ENCODE assay signal across 12 cellular contexts in the genomic region with DNA sequence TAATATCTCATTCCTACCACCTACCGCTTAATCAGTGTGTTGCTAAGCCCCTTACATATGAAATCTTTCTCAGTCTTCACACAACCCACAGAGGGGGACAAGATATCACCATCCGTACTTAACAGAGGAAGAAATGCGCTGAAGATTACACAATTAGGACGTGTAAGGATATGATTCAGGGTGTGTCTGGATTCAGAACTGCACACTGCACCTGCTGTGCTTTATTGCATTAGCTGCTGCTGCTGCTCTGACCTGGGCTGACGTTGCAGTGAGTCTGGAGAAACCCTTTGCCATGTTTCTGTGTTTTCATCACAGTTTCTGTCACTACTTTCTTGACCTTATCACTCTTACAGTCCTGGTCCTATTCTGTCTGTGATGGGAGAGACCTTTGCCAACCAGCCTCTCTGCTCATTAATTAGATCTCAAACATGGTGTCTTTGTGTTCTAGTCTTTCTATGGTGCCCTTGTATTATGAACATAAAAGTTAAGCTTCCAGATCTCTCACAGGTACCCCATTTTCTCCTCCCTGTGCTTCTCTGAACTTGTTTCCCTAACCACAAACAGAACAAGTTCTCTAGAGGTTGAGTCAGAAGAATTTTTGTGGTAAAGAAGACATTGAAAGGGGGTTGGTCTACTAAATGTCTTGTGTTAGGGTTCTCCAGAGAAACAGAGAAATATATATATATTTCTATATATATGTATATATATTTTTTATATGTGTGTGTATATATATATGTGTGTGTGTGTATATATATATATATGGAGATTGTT.
A peak's percentile ranks its signal among the peaks of the same experiment; 100 is the strongest.
DNase-seq lines count a peak whose midpoint lies in the region; ATAC-seq and TF ChIP-seq lines count a peak whose summit lies in the region.
"Had no signal": no experiment of that assay in that cellular context is flagged by ENCODE, and none has a peak within 500 bp of the region (broad histone marks: within the 10 kb centered on the region; RNA-seq: fewer than 3 reads in every experiment).

No MANE protein-coding gene starts in this region.

- intact Hi-C loops in sciatic nerve (cut with DNase I), result no loop called here

- DNase-seq in GM12865 (ENCODE audit: low read depth) (peak; percentile 27), NOMO-1 treated with DMSO at 0.1 percent for 48 hours (lab: John Stamatoyannopoulos, UW; ENCODE audit: unreplicated experiment) (peak; percentile 64), epithelial cell of prostate (ENCODE audit: low read depth, low spot score) (peak; percentile 60), sciatic nerve (ENCODE audit: low spot score) (no peak), COR-L47 (lab: John Stamatoyannopoulos, UW) (no peak), KBM-7 (no peak)
- DNase-seq in stimulated activated naive B cell treated with anti-CD40 and anti-IgM and Interleukin-4, amounts not matched to agents 10 μg/mL and 1 μg/mL and 100 μg/mL, for 72 hours, result no peak
- DNase-seq: activated CD8-positive, alpha-beta memory T cell treated with anti-CD3 and anti-CD28 coated beads, Interleukin-2, amount 50 U/mL, for 48 hours; CD4-positive, CD25-positive, alpha-beta regulatory T cell; retina; stimulated activated CD4-positive, alpha-beta T cell treated with anti-CD3 and anti-CD28 coated beads, Interleukin-2, amount 100 ng/mL, for 48 hours had no signal

- no peak for TF ChIP-seq CTCF in GM12865 (IDR thresholded peaks at IDR 0.05; ENCODE audit: insufficient read depth, low read depth, low read length, missing control alignments)

- H3K27ac Mint-ChIP-seq in stimulated activated naive B cell treated with anti-CD40 and anti-IgM and Interleukin-4, amounts not matched to agents 10 μg/mL and 1 μg/mL and 100 μg/mL, for 72 hours, result no peak overlapping the region
- H3K27ac Mint-ChIP-seq: CD4-positive, CD25-positive, alpha-beta regulatory T cell had no signal

- H3K9me3 Mint-ChIP-seq in stimulated activated naive B cell treated with anti-CD40 and anti-IgM and Interleukin-4, amounts not matched to agents 10 μg/mL and 1 μg/mL and 100 μg/mL, for 72 hours, result no peaks in the 10 kb centered on the region

- no peak overlapping the region for H3K27ac ChIP-seq in epithelial cell of prostate

- H3K27me3 Mint-ChIP-seq in stimulated activated naive B cell treated with anti-CD40 and anti-IgM and Interleukin-4, amounts not matched to agents 10 μg/mL and 1 μg/mL and 100 μg/mL, for 72 hours, result peaks cover 44 to 51% of the 10 kb centered on the region in 2 donors

- H3K4me1 Mint-ChIP-seq in stimulated activated naive B cell treated with anti-CD40 and anti-IgM and Interleukin-4, amounts not matched to agents 10 μg/mL and 1 μg/mL and 100 μg/mL, for 72 hours, result no peaks in the 10 kb centered on the region

- H3K36me3 Mint-ChIP-seq in stimulated activated naive B cell treated with anti-CD40 and anti-IgM and Interleukin-4, amounts not matched to agents 10 μg/mL and 1 μg/mL and 100 μg/mL, for 72 hours, result no peaks in the 10 kb centered on the region
- H3K36me3 Mint-ChIP-seq: CD4-positive, CD25-positive, alpha-beta regulatory T cell had no signal

- in situ Hi-C loops in KBM-7 (cut with MboI; ENCODE audit: low pct_unique_long_range_greater_than_20kb, low sequenced_read_pairs), result no loop called here

- ATAC-seq in sciatic nerve (peak; percentile 30), HG02938 (IDR thresholded peaks at IDR 0.05; ENCODE audit: unreplicated experiment) (no peak)
- ATAC-seq in stimulated activated naive B cell treated with anti-CD40 and anti-IgM and Interleukin-4, amounts not matched to agents 10 μg/mL and 1 μg/mL and 100 μg/mL, for 72 hours (replicated peaks), result no peak

- no peak overlapping the region for H3K4me3 ChIP-seq in GM12865 (ENCODE audit: low read depth, low read length)

- no peak overlapping the region for H3K4me3 Mint-ChIP-seq in stimulated activated naive B cell treated with anti-CD40 and anti-IgM and Interleukin-4, amounts not matched to agents 10 μg/mL and 1 μg/mL and 100 μg/mL, for 72 hours
- H3K4me3 Mint-ChIP-seq: CD4-positive, CD25-positive, alpha-beta regulatory T cell had no signal

Comparison
In these comparisons a context has a peak if more than half of its experiments do, and no peak if none do; other contexts are left out.
1. DNase-seq: peak in GM12865 (single experiment), NOMO-1 treated with DMSO at 0.1 percent for 48 hours (single experiment) and epithelial cell of prostate (single experiment); none in sciatic nerve (single experiment), COR-L47 (single experiment), stimulated activated naive B cell treated with anti-CD40 and anti-IgM and Interleukin-4, amounts not matched to agents 10 μg/mL and 1 μg/mL and 100 μg/mL, for 72 hours (single experiment) and KBM-7 (single experiment).